In genomic region chr5:159286420-159287035, GRCh38 we compare ENCODE assay signal across 8 cellular contexts. TPM values are rescaled to one million over a fixed set of nuclear protein-coding genes. Genes with fewer than 3 reads are reported as not detected.
DNase-seq lines count a peak whose midpoint lies in the region; ATAC-seq, FAIRE-seq and TF ChIP-seq lines count a peak whose summit lies in the region.

No MANE protein-coding gene starts in this region.

- H3K27me3 Mint-ChIP-seq in astrocyte (ENCODE audit: low read depth, unreplicated experiment) = no peaks in the 10 kb centered on the region

- DNase-seq in NCI-H345 (lab: John Stamatoyannopoulos, UW) (peak; percentile 2), NCI-H345 treated with DMSO at 0.1 percent for 48 hours (lab: John Stamatoyannopoulos, UW; ENCODE audit: unreplicated experiment) (no peak), MV-4-11 (lab: John Stamatoyannopoulos, UW) (peak; percentile 56), astrocyte (ENCODE audit: low read depth) (no peak), inferior parietal cortex (ENCODE audit: extremely low spot score) (peak; percentile 65), ecto neural progenitor cell (ENCODE audit: low spot score) (no peak)

- peak; percentile 69 for FAIRE-seq in astrocyte (lab: Jason Lieb, UNC)

- no peak overlapping the region for H3K4me2 ChIP-seq in astrocyte (ENCODE audit: low read length)

- no peak overlapping the region for H3K4me3 ChIP-seq in astrocyte (ENCODE audit: insufficient read depth, low read depth, low read length)

- H3K9me3 ChIP-seq in astrocyte (ENCODE audit: insufficient read depth, low read depth, low read length) = no peaks in the 10 kb centered on the region

- no peak overlapping the region for H3K27ac ChIP-seq in astrocyte (ENCODE audit: low read depth, low read length)

- H3K9me3 Mint-ChIP-seq in astrocyte (ENCODE audit: unreplicated experiment) = peaks cover 2% of the 10 kb centered on the region

- ATAC-seq in HG03045 (IDR thresholded peaks at IDR 0.05; ENCODE audit: unreplicated experiment) (no peak), HG02840 (IDR thresholded peaks at IDR 0.05; ENCODE audit: low FRiP score, unreplicated experiment) (no peak)

- no peak overlapping the region for H3K9ac ChIP-seq in astrocyte (ENCODE audit: low read length)

- no peaks in the 10 kb centered on the region for H3K27me3 ChIP-seq in astrocyte (ENCODE audit: insufficient read depth, low read length)

- peaks cover 8% of the 10 kb centered on the region for H3K36me3 ChIP-seq in astrocyte (ENCODE audit: insufficient read depth, low read length)

- no peak overlapping the region for H3K4me3 Mint-ChIP-seq in astrocyte (ENCODE audit: unreplicated experiment)

- no peak overlapping the region for H2AFZ ChIP-seq in astrocyte (ENCODE audit: low read depth, low read length)

- H3K4me1 Mint-ChIP-seq in astrocyte (ENCODE audit: low read depth, unreplicated experiment) = peaks cover 13% of the 10 kb centered on the region

- TF ChIP-seq CTCF in astrocyte (IDR thresholded peaks at IDR 0.05; ENCODE audit: insufficient read depth, low read depth, low read length) = peak; percentile 44

- H3K4me1 ChIP-seq in astrocyte (ENCODE audit: insufficient read depth, low read length) = no peaks in the 10 kb centered on the region

- H4K20me1 ChIP-seq in astrocyte (ENCODE audit: insufficient read depth, low read length) = no peaks in the 10 kb centered on the region

- H3K27ac Mint-ChIP-seq in astrocyte (ENCODE audit: unreplicated experiment) = no peak overlapping the region

- no peaks in the 10 kb centered on the region for H3K79me2 ChIP-seq in astrocyte (ENCODE audit: insufficient read depth, low read length)

- no peaks in the 10 kb centered on the region for H3K36me3 Mint-ChIP-seq in astrocyte (ENCODE audit: low read depth, unreplicated experiment)

RNA-seq across cellular contexts. Expression of gene UBLCP1, which starts 23.4 kb away (rescaled TPM):
- 29.9 and 31.3 TPM in 2 replicates for total RNA-seq in astrocyte

RNA-seq across cellular contexts. Expression of gene IL12B, which starts 43.8 kb away (rescaled TPM):
- not detected in 2 replicates for total RNA-seq in astrocyte

Comparison
In these comparisons a context has a peak if more than half of its experiments do, and no peak if none do; other contexts are left out.
1. DNase-seq: peak in NCI-H345 (single experiment), MV-4-11 (single experiment) and inferior parietal cortex (single experiment); none in NCI-H345 treated with DMSO at 0.1 percent for 48 hours (single experiment), astrocyte (single experiment) and ecto neural progenitor cell (single experiment).